ENCODE assay signal across 19 cellular contexts in genomic region chr14:91139776-91140175, GRCh38. TPM values are rescaled to one million over a fixed set of nuclear protein-coding genes. Genes with fewer than 3 reads are reported as not detected.
DNase-seq lines count a peak whose midpoint lies in the region; ATAC-seq, FAIRE-seq and TF ChIP-seq lines count a peak whose summit lies in the region.
"Had no signal": no experiment of that assay in that cellular context is flagged by ENCODE, and none has a peak within 500 bp of the region (broad histone marks: within the 10 kb centered on the region; RNA-seq: fewer than 3 reads in every experiment).

No MANE protein-coding gene starts in this region.

- no peaks in the 10 kb centered on the region for H3K79me2 ChIP-seq in smooth muscle cell (ENCODE audit: low read depth)

- no peaks in the 10 kb centered on the region for H3K9me3 ChIP-seq in A549
- no peaks in the 10 kb centered on the region for H3K9me3 ChIP-seq in CD8-positive, alpha-beta memory T cell (ENCODE audit: low read length)
- no peaks in the 10 kb centered on the region for H3K9me3 ChIP-seq in smooth muscle cell (replicated peaks; ENCODE audit: low read depth)
- H3K9me3 ChIP-seq: adrenal gland had no signal

- peaks cover 0 to 44% (median 11%) of the 10 kb centered on the region in 3 donors for H3K36me3 Mint-ChIP-seq in CD8-positive, alpha-beta memory T cell
- peaks cover 22% of the 10 kb centered on the region for H3K36me3 Mint-ChIP-seq in activated B cell treated with CpG ODN at 0.5 μM for 24 hours (ENCODE audit: low read depth)

- TF ChIP-seq EP300 in A549 (IDR thresholded peaks at IDR 0.05): no peak

- no peak for DNase-seq in A549 (ENCODE audit: low read depth in 1 of 2, low spot score in 1 of 2)
- no peak for DNase-seq in CD8-positive, alpha-beta memory T cell
- DNase-seq in activated B cell treated with CpG ODN at 0.5 μM for 24 hours: no peak
- DNase-seq in foreskin keratinocyte: no peak
- no peak for DNase-seq in smooth muscle cell (lab: John Stamatoyannopoulos, UW; ENCODE audit: unreplicated experiment)
- DNase-seq: adrenal gland; DMS153; effector CD8-positive, alpha-beta T cell; HCEC 1CT; NCI-H2081 treated with DMSO at 0.1 percent for 48 hours; NCI-H526 treated with DMSO at 0.1 percent for 48 hours; stimulated activated CD4-positive, alpha-beta T cell treated with anti-CD3 and anti-CD28 coated beads, Interleukin-4, amount 100 ng/mL, for 4 hours; WERI-Rb-1 had no signal

- TF ChIP-seq POLR2A in A549 (IDR thresholded peaks at IDR 0.05; ENCODE audit: low read length): no peak

- H3K27ac Mint-ChIP-seq in CD8-positive, alpha-beta memory T cell: peak overlapping the region in 5 of 8 donors; percentile 22 to 86 (median 73)
- H3K27ac Mint-ChIP-seq in activated B cell treated with CpG ODN at 0.5 μM for 24 hours: peak overlapping the region; percentile 65

- peaks cover 5% of the 10 kb centered on the region for H3K36me3 ChIP-seq in CD8-positive, alpha-beta memory T cell (ENCODE audit: insufficient read depth, low read length)
- H3K36me3 ChIP-seq in smooth muscle cell (ENCODE audit: low read depth): no peaks in the 10 kb centered on the region
- H3K36me3 ChIP-seq: adrenal gland, cardiac muscle cell, WERI-Rb-1 had no signal

- no peak for FAIRE-seq in A549 (lab: Jason Lieb, UNC)

- H3K4me3 ChIP-seq in A549 (no peak overlapping the region), smooth muscle cell (no peak overlapping the region)
- no peak overlapping the region for H3K4me3 ChIP-seq in CD8-positive, alpha-beta memory T cell (ENCODE audit: low read length)
- H3K4me3 ChIP-seq: adrenal gland, cardiac muscle cell had no signal

- intact Hi-C loops in activated B cell treated with CpG ODN at 0.5 μM for 24 hours (cut with micrococcal nuclease): loop anchor here (5.0 to 10.0 kb wide), 2 partner anchors 152 to 235 kb away; no protein-coding TSS in a partner anchor

- ATAC-seq in A549 (no peak), activated B cell treated with CpG ODN at 0.5 μM for 24 hours (ENCODE audit: low read depth) (no peak), foreskin keratinocyte (peak; percentile 21), esophagus mucosa (no peak), GM21825 (IDR thresholded peaks at IDR 0.05; ENCODE audit: unreplicated experiment) (no peak), GM18502 (IDR thresholded peaks at IDR 0.05; ENCODE audit: poor library complexity, unreplicated experiment) (no peak)
- ATAC-seq: Panc1 had no signal

- no peak for TF ChIP-seq RAD21 in A549 (conservative IDR thresholded peaks at IDR 0.05 in 1 of 2, IDR thresholded peaks at IDR 0.05 in 1 of 2)

- H3K4me3 Mint-ChIP-seq in CD8-positive, alpha-beta memory T cell: no peak overlapping the region
- no peak overlapping the region for H3K4me3 Mint-ChIP-seq in activated B cell treated with CpG ODN at 0.5 μM for 24 hours

- no peaks in the 10 kb centered on the region for H3K27me3 ChIP-seq in CD8-positive, alpha-beta memory T cell (ENCODE audit: insufficient read depth, low read length, poor library complexity, severe bottlenecking)
- no peaks in the 10 kb centered on the region for H3K27me3 ChIP-seq in foreskin keratinocyte
- no peaks in the 10 kb centered on the region for H3K27me3 ChIP-seq in smooth muscle cell (ENCODE audit: low read depth)
- H3K27me3 ChIP-seq: adrenal gland, cardiac muscle cell had no signal

- no peaks in the 10 kb centered on the region for H3K9me3 Mint-ChIP-seq in CD8-positive, alpha-beta memory T cell
- no peaks in the 10 kb centered on the region for H3K9me3 Mint-ChIP-seq in activated B cell treated with CpG ODN at 0.5 μM for 24 hours

- H3K4me1 Mint-ChIP-seq in CD8-positive, alpha-beta memory T cell: peaks cover 38 to 59% (median 50%) of the 10 kb centered on the region in 3 donors
- H3K4me1 Mint-ChIP-seq in activated B cell treated with CpG ODN at 0.5 μM for 24 hours: peaks cover 40% of the 10 kb centered on the region

- H3F3A ChIP-seq in smooth muscle cell (ENCODE audit: low read depth): no peaks in the 10 kb centered on the region

- no peaks in the 10 kb centered on the region for H3K27me3 Mint-ChIP-seq in CD8-positive, alpha-beta memory T cell
- H3K27me3 Mint-ChIP-seq in activated B cell treated with CpG ODN at 0.5 μM for 24 hours: no peaks in the 10 kb centered on the region

- H3K27ac ChIP-seq in A549 (peak overlapping the region in 1 of 2 experiments; percentile 53; a peak in 3 of 6 replicates), foreskin keratinocyte (no peak overlapping the region), smooth muscle cell (ENCODE audit: low read depth) (no peak overlapping the region)
- no peak overlapping the region for H3K27ac ChIP-seq in CD8-positive, alpha-beta memory T cell (ENCODE audit: low read depth, low read length)
- H3K27ac ChIP-seq: adrenal gland, cardiac muscle cell, parathyroid adenoma, WERI-Rb-1 had no signal

- H3K9ac ChIP-seq in smooth muscle cell (ENCODE audit: low read depth): no peak overlapping the region
- H3K9ac ChIP-seq: parathyroid adenoma had no signal

- POLR2A ChIA-PET in A549 (lab: Yijun Ruan, JAX): no interaction called here
- POLR2A ChIA-PET in CD8-positive, alpha-beta memory T cell (lab: Charles Lee): no interaction called here
- POLR2A ChIA-PET in activated B cell treated with CpG ODN at 0.5 μM for 24 hours (lab: Charles Lee): interaction anchor here (1.1 kb wide), 1 partner anchor 25 kb away, joined by 4 read pairs; the partner anchor contains the start of gene DGLUCY

- H3K4me1 ChIP-seq in A549: 0 out of 3 replicates have a peak, but pooled peaks cover 5% of the 10 kb centered on the region
- H3K4me1 ChIP-seq in CD8-positive, alpha-beta memory T cell (ENCODE audit: insufficient read depth, low read length): peaks cover 15% of the 10 kb centered on the region
- peaks cover 4% of the 10 kb centered on the region for H3K4me1 ChIP-seq in foreskin keratinocyte
- peaks cover 5% of the 10 kb centered on the region for H3K4me1 ChIP-seq in smooth muscle cell (ENCODE audit: low read depth)
- H3K4me1 ChIP-seq: adrenal gland had no signal

- TF ChIP-seq CTCF in A549 (IDR thresholded peaks at IDR 0.05): no peak
- no peak for TF ChIP-seq CTCF in activated B cell treated with CpG ODN at 0.5 μM for 24 hours (IDR thresholded peaks at IDR 0.05)
- TF ChIP-seq CTCF in foreskin keratinocyte (conservative IDR thresholded peaks at IDR 0.05): no peak
- no peak for TF ChIP-seq CTCF in smooth muscle cell (IDR thresholded peaks at IDR 0.05; ENCODE audit: borderline replicate concordance, insufficient read depth, poor library complexity, severe bottlenecking)

- CTCF ChIA-PET in A549 (lab: Yijun Ruan, JAX) (interaction anchor here (0.9 to 5.0 kb wide), 5 partner anchors 12 to 236 kb away, joined by 3 to 29 read pairs (median 5); no protein-coding TSS in a partner anchor), activated B cell treated with CpG ODN at 0.5 μM for 24 hours (lab: Charles Lee) (no interaction called here)
- CTCF ChIA-PET in CD8-positive, alpha-beta memory T cell (lab: Charles Lee): interaction anchor here (0.7 to 1.7 kb wide), 5 partner anchors 13 to 37 kb away, joined by 3 read pairs; no protein-coding TSS in a partner anchor

- H3K4me2 ChIP-seq in A549 (no peak overlapping the region), smooth muscle cell (no peak overlapping the region)

- H2AFZ ChIP-seq in smooth muscle cell (ENCODE audit: low read depth): no peak overlapping the region
- H2AFZ ChIP-seq: parathyroid adenoma had no signal

- H4K20me1 ChIP-seq in smooth muscle cell (ENCODE audit: low read depth): no peaks in the 10 kb centered on the region

TF ChIP-seq in A549, 52 proteins besides CTCF, POLR2A, EP300 and RAD21 (continues in another document):
- TF ChIP-seq, protein P1, sequence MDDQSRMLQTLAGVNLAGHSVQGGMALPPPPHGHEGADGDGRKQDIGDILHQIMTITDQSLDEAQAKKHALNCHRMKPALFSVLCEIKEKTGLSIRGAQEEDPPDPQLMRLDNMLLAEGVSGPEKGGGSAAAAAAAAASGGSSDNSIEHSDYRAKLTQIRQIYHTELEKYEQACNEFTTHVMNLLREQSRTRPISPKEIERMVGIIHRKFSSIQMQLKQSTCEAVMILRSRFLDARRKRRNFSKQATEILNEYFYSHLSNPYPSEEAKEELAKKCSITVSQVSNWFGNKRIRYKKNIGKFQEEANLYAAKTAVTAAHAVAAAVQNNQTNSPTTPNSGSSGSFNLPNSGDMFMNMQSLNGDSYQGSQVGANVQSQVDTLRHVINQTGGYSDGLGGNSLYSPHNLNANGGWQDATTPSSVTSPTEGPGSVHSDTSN (IDR thresholded peaks at IDR 0.05): no peak
- no peak for TF ChIP-seq EHMT2 (IDR thresholded peaks at IDR 0.05; ENCODE audit: low read depth)
- TF ChIP-seq HDAC2 (IDR thresholded peaks at IDR 0.05): no peak
- TF ChIP-seq TP53 (CRISPR knock-in tag; IDR thresholded peaks at IDR 0.05): no peak

RNA-seq across cellular contexts. Expression of gene DGLUCY, which starts 25.9 kb away (rescaled TPM):
- polyA plus RNA-seq in A549 (2011; rRNA removed) (14.4 and 17.9 TPM in 2 replicates), A549 (2017; fragmentation: RNase III; extraction: RNeasy Plus Mini Kit Qiagen cat#74134 plus additional on column Dnase treatment) (17.5 to 19.4 TPM (median 18.2 TPM) in 3 replicates), foreskin keratinocyte (18.2 and 18.8 TPM in 2 replicates), smooth muscle cell (11.3 and 15.9 TPM in 2 replicates)
- 13.3 and 15.7 TPM in 2 replicates for polyA plus RNA-seq in A549 (2012; cell fraction: cytosol; rRNA removed)
- polyA plus RNA-seq in A549 (2012; cell fraction: nucleus; rRNA removed): 36.5 and 41.5 TPM in 2 replicates
- polyA minus RNA-seq in A549 (2011; rRNA and poly(A)+ RNA removed): 25.3 and 26.0 TPM in 2 replicates
- total RNA-seq in CD8-positive, alpha-beta memory T cell: 10 to 100 TPM; 45.3 to 48.7 TPM
- polyA plus RNA-seq in CD8-positive, alpha-beta memory T cell: 55.5 TPM
- total RNA-seq in activated B cell treated with CpG ODN at 0.5 μM for 24 hours (76.7 and 92.7 TPM in 2 replicates), foreskin keratinocyte (29.8 and 33.2 TPM in 2 replicates), smooth muscle cell (9.7 and 10.4 TPM in 2 replicates), esophagus mucosa (21.8 TPM)
